Comparison of ENCODE assay signal across 1 cellular context in the genomic region with DNA sequence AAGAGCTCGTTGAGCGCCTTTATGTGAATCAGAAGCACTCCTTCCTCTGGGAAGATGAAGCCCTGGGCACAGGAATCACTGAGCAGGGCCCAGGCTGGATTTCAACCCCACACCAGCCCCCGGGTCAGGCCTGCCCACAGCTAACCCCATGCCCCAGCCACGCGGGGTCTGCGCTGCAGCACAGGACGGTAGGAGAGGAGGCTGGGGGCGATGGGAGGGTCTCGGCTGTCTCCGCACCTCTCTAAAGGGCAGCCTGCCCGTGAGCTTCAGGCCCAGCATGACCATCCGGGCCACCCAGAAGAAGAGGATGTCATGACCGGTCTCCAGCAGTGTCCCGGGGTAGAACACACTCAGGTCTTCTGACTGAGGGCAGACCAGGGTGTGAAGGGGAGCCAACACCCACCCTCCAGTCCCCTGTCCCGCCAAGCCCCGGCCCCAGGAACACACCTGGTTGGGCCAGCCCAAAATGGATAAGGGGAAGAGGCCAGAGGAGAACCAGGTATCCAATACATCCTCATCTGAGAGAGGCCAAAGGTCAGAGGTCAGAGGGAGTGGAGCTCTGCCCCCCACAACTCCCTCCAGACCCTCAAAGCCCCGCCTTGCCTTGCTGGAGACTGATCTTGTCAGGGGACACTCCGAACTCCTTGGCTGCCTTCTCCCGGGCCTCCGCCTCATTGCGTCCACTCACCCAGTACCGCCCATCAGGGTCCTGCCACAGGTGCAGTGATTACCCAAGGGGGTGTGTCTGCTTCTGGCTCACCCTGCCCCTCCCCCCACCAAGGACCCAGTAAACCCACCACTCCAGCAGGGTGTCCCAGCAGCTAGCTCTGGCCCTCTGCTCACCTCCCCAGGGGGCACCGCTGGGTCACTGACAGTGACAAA.
TF ChIP-seq lines count a peak whose summit lies in the region.

No MANE protein-coding gene starts in this region.

TF ChIP-seq in HepG2, 621 proteins besides CTCF, POLR2A, EP300 and RAD21 (continues in another document):
- TF ChIP-seq, protein P1, sequence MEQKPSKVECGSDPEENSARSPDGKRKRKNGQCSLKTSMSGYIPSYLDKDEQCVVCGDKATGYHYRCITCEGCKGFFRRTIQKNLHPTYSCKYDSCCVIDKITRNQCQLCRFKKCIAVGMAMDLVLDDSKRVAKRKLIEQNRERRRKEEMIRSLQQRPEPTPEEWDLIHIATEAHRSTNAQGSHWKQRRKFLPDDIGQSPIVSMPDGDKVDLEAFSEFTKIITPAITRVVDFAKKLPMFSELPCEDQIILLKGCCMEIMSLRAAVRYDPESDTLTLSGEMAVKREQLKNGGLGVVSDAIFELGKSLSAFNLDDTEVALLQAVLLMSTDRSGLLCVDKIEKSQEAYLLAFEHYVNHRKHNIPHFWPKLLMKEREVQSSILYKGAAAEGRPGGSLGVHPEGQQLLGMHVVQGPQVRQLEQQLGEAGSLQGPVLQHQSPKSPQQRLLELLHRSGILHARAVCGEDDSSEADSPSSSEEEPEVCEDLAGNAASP (CRISPR knock-in tag; IDR thresholded peaks at IDR 0.05; ENCODE audit: borderline replicate concordance), result no peak
- TF ChIP-seq SP1 (IDR thresholded peaks at IDR 0.05), result no peak
- TF ChIP-seq SP1 (CRISPR knock-in tag; IDR thresholded peaks at IDR 0.05), result no peak
- TF ChIP-seq NR2F6 (IDR thresholded peaks at IDR 0.05), result peak; percentile 26; the same call in 1 of the 2 replicates
- no peak for TF ChIP-seq NR2F6 (CRISPR knock-in tag; IDR thresholded peaks at IDR 0.05)
- TF ChIP-seq NFIC (IDR thresholded peaks at IDR 0.05; ENCODE audit: low read length), result no peak
- TF ChIP-seq ZNF33B (CRISPR knock-in tag; IDR thresholded peaks at IDR 0.05), result no peak
- TF ChIP-seq, protein P2, sequence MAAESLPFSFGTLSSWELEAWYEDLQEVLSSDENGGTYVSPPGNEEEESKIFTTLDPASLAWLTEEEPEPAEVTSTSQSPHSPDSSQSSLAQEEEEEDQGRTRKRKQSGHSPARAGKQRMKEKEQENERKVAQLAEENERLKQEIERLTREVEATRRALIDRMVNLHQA (CRISPR knock-in tag; IDR thresholded peaks at IDR 0.05), result no peak
- TF ChIP-seq, protein P3, sequence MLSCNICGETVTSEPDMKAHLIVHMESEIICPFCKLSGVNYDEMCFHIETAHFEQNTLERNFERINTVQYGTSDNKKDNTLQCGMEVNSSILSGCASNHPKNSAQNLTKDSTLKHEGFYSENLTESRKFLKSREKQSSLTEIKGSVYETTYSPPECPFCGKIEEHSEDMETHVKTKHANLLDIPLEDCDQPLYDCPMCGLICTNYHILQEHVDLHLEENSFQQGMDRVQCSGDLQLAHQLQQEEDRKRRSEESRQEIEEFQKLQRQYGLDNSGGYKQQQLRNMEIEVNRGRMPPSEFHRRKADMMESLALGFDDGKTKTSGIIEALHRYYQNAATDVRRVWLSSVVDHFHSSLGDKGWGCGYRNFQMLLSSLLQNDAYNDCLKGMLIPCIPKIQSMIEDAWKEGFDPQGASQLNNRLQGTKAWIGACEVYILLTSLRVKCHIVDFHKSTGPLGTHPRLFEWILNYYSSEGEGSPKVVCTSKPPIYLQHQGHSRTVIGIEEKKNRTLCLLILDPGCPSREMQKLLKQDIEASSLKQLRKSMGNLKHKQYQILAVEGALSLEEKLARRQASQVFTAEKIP (CRISPR knock-in tag; IDR thresholded peaks at IDR 0.05; ENCODE audit: borderline replicate concordance), result no peak
- no peak for TF ChIP-seq TSC22D2 (CRISPR knock-in tag; IDR thresholded peaks at IDR 0.05; ENCODE audit: borderline replicate concordance)
- no peak for TF ChIP-seq MBNL3 (CRISPR knock-in tag; conservative IDR thresholded peaks at IDR 0.05)
- peak; percentile 12 for TF ChIP-seq AGO2 (optimal IDR thresholded peaks at IDR 0.05; ENCODE audit: low read depth, low read length)
- TF ChIP-seq, protein P4, sequence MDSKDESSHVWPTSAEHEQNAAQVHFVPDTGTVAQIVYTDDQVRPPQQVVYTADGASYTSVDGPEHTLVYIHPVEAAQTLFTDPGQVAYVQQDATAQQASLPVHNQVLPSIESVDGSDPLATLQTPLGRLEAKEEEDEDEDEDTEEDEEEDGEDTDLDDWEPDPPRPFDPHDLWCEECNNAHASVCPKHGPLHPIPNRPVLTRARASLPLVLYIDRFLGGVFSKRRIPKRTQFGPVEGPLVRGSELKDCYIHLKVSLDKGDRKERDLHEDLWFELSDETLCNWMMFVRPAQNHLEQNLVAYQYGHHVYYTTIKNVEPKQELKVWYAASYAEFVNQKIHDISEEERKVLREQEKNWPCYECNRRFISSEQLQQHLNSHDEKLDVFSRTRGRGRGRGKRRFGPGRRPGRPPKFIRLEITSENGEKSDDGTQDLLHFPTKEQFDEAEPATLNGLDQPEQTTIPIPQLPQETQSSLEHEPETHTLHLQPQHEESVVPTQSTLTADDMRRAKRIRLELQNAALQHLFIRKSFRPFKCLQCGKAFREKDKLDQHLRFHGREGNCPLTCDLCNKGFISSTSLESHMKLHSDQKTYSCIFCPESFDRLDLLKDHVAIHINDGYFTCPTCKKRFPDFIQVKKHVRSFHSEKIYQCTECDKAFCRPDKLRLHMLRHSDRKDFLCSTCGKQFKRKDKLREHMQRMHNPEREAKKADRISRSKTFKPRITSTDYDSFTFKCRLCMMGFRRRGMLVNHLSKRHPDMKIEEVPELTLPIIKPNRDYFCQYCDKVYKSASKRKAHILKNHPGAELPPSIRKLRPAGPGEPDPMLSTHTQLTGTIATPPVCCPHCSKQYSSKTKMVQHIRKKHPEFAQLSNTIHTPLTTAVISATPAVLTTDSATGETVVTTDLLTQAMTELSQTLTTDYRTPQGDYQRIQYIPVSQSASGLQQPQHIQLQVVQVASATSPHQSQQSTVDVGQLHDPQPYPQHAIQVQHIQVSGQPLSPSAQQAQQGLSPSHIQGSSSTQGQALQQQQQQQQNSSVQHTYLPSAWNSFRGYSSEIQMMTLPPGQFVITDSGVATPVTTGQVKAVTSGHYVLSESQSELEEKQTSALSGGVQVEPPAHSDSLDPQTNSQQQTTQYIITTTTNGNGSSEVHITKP (CRISPR knock-in tag; IDR thresholded peaks at IDR 0.05; ENCODE audit: low read depth), result no peak
- TF ChIP-seq SMAD3 (CRISPR knock-in tag; IDR thresholded peaks at IDR 0.05), result no peak
- TF ChIP-seq NR2C2 (CRISPR knock-in tag; IDR thresholded peaks at IDR 0.05; ENCODE audit: borderline replicate concordance), result peak; percentile 35; the same call in 1 of the 2 replicates
- peak; percentile 15 for TF ChIP-seq RBM22 (optimal IDR thresholded peaks at IDR 0.05; ENCODE audit: low read length)
- TF ChIP-seq, protein P5, sequence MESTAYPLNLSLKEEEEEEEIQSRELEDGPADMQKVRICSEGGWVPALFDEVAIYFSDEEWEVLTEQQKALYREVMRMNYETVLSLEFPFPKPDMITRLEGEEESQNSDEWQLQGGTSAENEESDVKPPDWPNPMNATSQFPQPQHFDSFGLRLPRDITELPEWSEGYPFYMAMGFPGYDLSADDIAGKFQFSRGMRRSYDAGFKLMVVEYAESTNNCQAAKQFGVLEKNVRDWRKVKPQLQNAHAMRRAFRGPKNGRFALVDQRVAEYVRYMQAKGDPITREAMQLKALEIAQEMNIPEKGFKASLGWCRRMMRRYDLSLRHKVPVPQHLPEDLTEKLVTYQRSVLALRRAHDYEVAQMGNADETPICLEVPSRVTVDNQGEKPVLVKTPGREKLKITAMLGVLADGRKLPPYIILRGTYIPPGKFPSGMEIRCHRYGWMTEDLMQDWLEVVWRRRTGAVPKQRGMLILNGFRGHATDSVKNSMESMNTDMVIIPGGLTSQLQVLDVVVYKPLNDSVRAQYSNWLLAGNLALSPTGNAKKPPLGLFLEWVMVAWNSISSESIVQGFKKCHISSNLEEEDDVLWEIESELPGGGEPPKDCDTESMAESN (CRISPR knock-in tag; conservative IDR thresholded peaks at IDR 0.05), result no peak
- no peak for TF ChIP-seq ZBTB7A (CRISPR knock-in tag; IDR thresholded peaks at IDR 0.05)
- TF ChIP-seq, protein P6, sequence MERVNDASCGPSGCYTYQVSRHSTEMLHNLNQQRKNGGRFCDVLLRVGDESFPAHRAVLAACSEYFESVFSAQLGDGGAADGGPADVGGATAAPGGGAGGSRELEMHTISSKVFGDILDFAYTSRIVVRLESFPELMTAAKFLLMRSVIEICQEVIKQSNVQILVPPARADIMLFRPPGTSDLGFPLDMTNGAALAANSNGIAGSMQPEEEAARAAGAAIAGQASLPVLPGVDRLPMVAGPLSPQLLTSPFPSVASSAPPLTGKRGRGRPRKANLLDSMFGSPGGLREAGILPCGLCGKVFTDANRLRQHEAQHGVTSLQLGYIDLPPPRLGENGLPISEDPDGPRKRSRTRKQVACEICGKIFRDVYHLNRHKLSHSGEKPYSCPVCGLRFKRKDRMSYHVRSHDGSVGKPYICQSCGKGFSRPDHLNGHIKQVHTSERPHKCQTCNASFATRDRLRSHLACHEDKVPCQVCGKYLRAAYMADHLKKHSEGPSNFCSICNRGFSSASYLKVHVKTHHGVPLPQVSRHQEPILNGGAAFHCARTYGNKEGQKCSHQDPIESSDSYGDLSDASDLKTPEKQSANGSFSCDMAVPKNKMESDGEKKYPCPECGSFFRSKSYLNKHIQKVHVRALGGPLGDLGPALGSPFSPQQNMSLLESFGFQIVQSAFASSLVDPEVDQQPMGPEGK (CRISPR knock-in tag; IDR thresholded peaks at IDR 0.05), result no peak
- TF ChIP-seq ZFP36L2 (CRISPR knock-in tag; IDR thresholded peaks at IDR 0.05), result no peak
- TF ChIP-seq, protein P7, sequence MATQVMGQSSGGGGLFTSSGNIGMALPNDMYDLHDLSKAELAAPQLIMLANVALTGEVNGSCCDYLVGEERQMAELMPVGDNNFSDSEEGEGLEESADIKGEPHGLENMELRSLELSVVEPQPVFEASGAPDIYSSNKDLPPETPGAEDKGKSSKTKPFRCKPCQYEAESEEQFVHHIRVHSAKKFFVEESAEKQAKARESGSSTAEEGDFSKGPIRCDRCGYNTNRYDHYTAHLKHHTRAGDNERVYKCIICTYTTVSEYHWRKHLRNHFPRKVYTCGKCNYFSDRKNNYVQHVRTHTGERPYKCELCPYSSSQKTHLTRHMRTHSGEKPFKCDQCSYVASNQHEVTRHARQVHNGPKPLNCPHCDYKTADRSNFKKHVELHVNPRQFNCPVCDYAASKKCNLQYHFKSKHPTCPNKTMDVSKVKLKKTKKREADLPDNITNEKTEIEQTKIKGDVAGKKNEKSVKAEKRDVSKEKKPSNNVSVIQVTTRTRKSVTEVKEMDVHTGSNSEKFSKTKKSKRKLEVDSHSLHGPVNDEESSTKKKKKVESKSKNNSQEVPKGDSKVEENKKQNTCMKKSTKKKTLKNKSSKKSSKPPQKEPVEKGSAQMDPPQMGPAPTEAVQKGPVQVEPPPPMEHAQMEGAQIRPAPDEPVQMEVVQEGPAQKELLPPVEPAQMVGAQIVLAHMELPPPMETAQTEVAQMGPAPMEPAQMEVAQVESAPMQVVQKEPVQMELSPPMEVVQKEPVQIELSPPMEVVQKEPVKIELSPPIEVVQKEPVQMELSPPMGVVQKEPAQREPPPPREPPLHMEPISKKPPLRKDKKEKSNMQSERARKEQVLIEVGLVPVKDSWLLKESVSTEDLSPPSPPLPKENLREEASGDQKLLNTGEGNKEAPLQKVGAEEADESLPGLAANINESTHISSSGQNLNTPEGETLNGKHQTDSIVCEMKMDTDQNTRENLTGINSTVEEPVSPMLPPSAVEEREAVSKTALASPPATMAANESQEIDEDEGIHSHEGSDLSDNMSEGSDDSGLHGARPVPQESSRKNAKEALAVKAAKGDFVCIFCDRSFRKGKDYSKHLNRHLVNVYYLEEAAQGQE (IDR thresholded peaks at IDR 0.05; ENCODE audit: borderline replicate concordance in 1 of 2, low read depth in 1 of 2, low read length in 2 of 2), result no peak
- no peak for TF ChIP-seq TBX2 (CRISPR knock-in tag; IDR thresholded peaks at IDR 0.05; ENCODE audit: borderline replicate concordance)
- no peak for TF ChIP-seq FOSL1 (CRISPR knock-in tag; IDR thresholded peaks at IDR 0.05; ENCODE audit: borderline replicate concordance)
- no peak for TF ChIP-seq ETV6 (CRISPR knock-in tag; conservative IDR thresholded peaks at IDR 0.05)
- TF ChIP-seq, protein P8, sequence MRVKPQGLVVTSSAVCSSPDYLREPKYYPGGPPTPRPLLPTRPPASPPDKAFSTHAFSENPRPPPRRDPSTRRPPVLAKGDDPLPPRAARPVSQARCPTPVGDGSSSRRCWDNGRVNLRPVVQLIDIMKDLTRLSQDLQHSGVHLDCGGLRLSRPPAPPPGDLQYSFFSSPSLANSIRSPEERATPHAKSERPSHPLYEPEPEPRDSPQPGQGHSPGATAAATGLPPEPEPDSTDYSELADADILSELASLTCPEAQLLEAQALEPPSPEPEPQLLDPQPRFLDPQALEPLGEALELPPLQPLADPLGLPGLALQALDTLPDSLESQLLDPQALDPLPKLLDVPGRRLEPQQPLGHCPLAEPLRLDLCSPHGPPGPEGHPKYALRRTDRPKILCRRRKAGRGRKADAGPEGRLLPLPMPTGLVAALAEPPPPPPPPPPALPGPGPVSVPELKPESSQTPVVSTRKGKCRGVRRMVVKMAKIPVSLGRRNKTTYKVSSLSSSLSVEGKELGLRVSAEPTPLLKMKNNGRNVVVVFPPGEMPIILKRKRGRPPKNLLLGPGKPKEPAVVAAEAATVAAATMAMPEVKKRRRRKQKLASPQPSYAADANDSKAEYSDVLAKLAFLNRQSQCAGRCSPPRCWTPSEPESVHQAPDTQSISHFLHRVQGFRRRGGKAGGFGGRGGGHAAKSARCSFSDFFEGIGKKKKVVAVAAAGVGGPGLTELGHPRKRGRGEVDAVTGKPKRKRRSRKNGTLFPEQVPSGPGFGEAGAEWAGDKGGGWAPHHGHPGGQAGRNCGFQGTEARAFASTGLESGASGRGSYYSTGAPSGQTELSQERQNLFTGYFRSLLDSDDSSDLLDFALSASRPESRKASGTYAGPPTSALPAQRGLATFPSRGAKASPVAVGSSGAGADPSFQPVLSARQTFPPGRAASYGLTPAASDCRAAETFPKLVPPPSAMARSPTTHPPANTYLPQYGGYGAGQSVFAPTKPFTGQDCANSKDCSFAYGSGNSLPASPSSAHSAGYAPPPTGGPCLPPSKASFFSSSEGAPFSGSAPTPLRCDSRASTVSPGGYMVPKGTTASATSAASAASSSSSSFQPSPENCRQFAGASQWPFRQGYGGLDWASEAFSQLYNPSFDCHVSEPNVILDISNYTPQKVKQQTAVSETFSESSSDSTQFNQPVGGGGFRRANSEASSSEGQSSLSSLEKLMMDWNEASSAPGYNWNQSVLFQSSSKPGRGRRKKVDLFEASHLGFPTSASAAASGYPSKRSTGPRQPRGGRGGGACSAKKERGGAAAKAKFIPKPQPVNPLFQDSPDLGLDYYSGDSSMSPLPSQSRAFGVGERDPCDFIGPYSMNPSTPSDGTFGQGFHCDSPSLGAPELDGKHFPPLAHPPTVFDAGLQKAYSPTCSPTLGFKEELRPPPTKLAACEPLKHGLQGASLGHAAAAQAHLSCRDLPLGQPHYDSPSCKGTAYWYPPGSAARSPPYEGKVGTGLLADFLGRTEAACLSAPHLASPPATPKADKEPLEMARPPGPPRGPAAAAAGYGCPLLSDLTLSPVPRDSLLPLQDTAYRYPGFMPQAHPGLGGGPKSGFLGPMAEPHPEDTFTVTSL (CRISPR knock-in tag; IDR thresholded peaks at IDR 0.05; ENCODE audit: borderline replicate concordance), result no peak
- peak; percentile 50; the same call in 1 of the 2 replicates for TF ChIP-seq RBFOX2 (IDR thresholded peaks at IDR 0.05; ENCODE audit: low read depth, low read length)
